ENCODE assay signal across 8 cellular contexts in genomic region chr18:26655614-26656400, GRCh38.
DNase-seq lines count a peak whose midpoint lies in the region; ATAC-seq and TF ChIP-seq lines count a peak whose summit lies in the region.

No MANE protein-coding gene starts in this region.

- 1 to 2% (median 1%) methylated on average over 54 to 56 of the region's 56 CpGs for WGBS in stomach, 5 donors

- H3K9me3 ChIP-seq in BE2C (no peaks in the 10 kb centered on the region), HAP-1 (no peaks in the 10 kb centered on the region), stomach (no peaks in the 10 kb centered on the region)

- no peak for TF ChIP-seq POLR2A in stomach (IDR thresholded peaks at IDR 0.05)

- TF ChIP-seq CTCF in BE2C (IDR thresholded peaks at IDR 0.05; ENCODE audit: low read depth, low read length) (peak; percentile 5; the same call in 1 of the 2 replicates), stomach (IDR thresholded peaks at IDR 0.05) (peak in 2 of 7 experiments; percentile 7 to 24)

- H3K27ac ChIP-seq in cingulate gyrus (ENCODE audit: low read depth, low read length) (peak overlapping the region; percentile 63), stomach (peak overlapping the region; percentile 80 to 92 (median 89))

- DNase-seq in BE2C, result peak; percentile 43
- peak; percentile 45 to 64 for DNase-seq in HAP-1 (ENCODE audit: low spot score in 2 of 2)
- peak; percentile 89 for DNase-seq in NCI-H82 (lab: John Stamatoyannopoulos, UW)
- peak; percentile 93 for DNase-seq in left kidney (ENCODE audit: low read depth, low spot score)
- DNase-seq in stomach, result peak; percentile 70

- H3K4me3 ChIP-seq in BE2C (ENCODE audit: low read depth, low read length) (peak overlapping the region; percentile 56), HAP-1 (peak overlapping the region; percentile 34), stomach (peak overlapping the region; percentile 66 to 90 (median 79))

- in situ Hi-C loops in HAP-1 (cut with MboI; ENCODE audit: low sequenced_read_pairs), result no loop called here

- H3K36me3 ChIP-seq in BE2C (no peaks in the 10 kb centered on the region), HAP-1 (replicated peaks) (no peaks in the 10 kb centered on the region), stomach (no peaks in the 10 kb centered on the region)

- intact Hi-C loops in stomach (cut with DNase I; ENCODE audit: low total_unique reads), result no loop called here

- no peak for TF ChIP-seq EP300 in stomach (IDR thresholded peaks at IDR 0.05)

- H3K4me1 ChIP-seq in BE2C (peaks cover 3% of the 10 kb centered on the region; the same call in 1 of the 2 replicates), HAP-1 (peaks cover 24% of the 10 kb centered on the region), stomach (peaks cover 22 to 37% (median 34%) of the 10 kb centered on the region in 4 donors)

- H3K27me3 ChIP-seq in BE2C, result no peaks in the 10 kb centered on the region
- H3K27me3 ChIP-seq in HAP-1 (ENCODE audit: low read depth), result peaks cover 58% of the 10 kb centered on the region
- H3K27me3 ChIP-seq in stomach, result peaks cover 0 to 14% (median 3%) of the 10 kb centered on the region in 3 donors

- ATAC-seq in HG03095 (IDR thresholded peaks at IDR 0.05; ENCODE audit: unreplicated experiment) (no peak), HG03457 (IDR thresholded peaks at IDR 0.05; ENCODE audit: unreplicated experiment) (no peak)

Comparison
In these comparisons a context has a peak if more than half of its experiments do, and no peak if none do; other contexts are left out.
1. DNase-seq: peak in every context shown above with its lines; median percentile 93 in left kidney; 89 in NCI-H82; 70 in stomach; 54 in HAP-1; 43 in BE2C.